Comparison of ENCODE assay signal across 20 cellular contexts in genomic region chr6:85035769-85036168, GRCh38.
DNase-seq lines count a peak whose midpoint lies in the region; ATAC-seq, FAIRE-seq and TF ChIP-seq lines count a peak whose summit lies in the region.
"Had no signal": no experiment of that assay in that cellular context is flagged by ENCODE, and none has a peak within 500 bp of the region (broad histone marks: within the 10 kb centered on the region; RNA-seq: fewer than 3 reads in every experiment).

No MANE protein-coding gene starts in this region.

- TF ChIP-seq EP300 in A549 (IDR thresholded peaks at IDR 0.05) (no peak), H1 (IDR thresholded peaks at IDR 0.05; ENCODE audit: borderline replicate concordance in 1 of 2, low read depth in 2 of 2, low read length in 2 of 2) (no peak)

- no peak for TF ChIP-seq RAD21 in A549 (conservative IDR thresholded peaks at IDR 0.05 in 1 of 2, IDR thresholded peaks at IDR 0.05 in 1 of 2)
- no peak for TF ChIP-seq RAD21 in IMR-90 (IDR thresholded peaks at IDR 0.05; ENCODE audit: low read length)
- no peak for TF ChIP-seq RAD21 in H1 (IDR thresholded peaks at IDR 0.05 in 1 of 2, conservative IDR thresholded peaks at IDR 0.05 in 1 of 2; ENCODE audit: low read depth in 2 of 2, low read length in 2 of 2)

- ATAC-seq in A549 (no peak), IMR-90 (ENCODE audit: low read depth) (no peak), GM18498 (IDR thresholded peaks at IDR 0.05; ENCODE audit: unreplicated experiment) (no peak)
- ATAC-seq: CD8-positive, alpha-beta T cell; GM12878 had no signal

- H3K23me2 ChIP-seq in H1 (ENCODE audit: low read depth, low read length): no peaks in the 10 kb centered on the region

- H2AFZ ChIP-seq in IMR-90 (replicated peaks; ENCODE audit: low read length, poor library complexity) (no peak overlapping the region), H1 (ENCODE audit: low read length) (no peak overlapping the region)

- no peaks in the 10 kb centered on the region for H4K20me1 ChIP-seq in IMR-90 (ENCODE audit: insufficient read depth, low read length)
- no peaks in the 10 kb centered on the region for H4K20me1 ChIP-seq in H1 (replicated peaks in 1 of 2; ENCODE audit: control insufficient read depth in 1 of 2, insufficient read depth in 2 of 2, low read length in 2 of 2)
- H4K20me1 ChIP-seq: BLaER1 treated with 17β-estradiol and CSF1 and Interleukin-3, amounts not matched to agents 10 nM and 100 nM had no signal

- no peak for DNase-seq in A549 (ENCODE audit: low read depth in 1 of 2, low spot score in 1 of 2)
- no peak for DNase-seq in IMR-90
- DNase-seq in H1 (ENCODE audit: low read depth in 1 of 2, low spot score in 2 of 2): no peak
- no peak for DNase-seq in GF-D8 (lab: John Stamatoyannopoulos, UW)
- DNase-seq: 8988T; AML-193; Caco-2; Calu3; CD4-positive, alpha-beta T cell; CD8-positive, alpha-beta T cell; DMS79 treated with DMSO at 0.1 percent for 48 hours had no signal

- H2BK120ac ChIP-seq in IMR-90 (ENCODE audit: low read depth, low read length): no peak overlapping the region
- H2BK120ac ChIP-seq in H1 (replicated peaks; ENCODE audit: low read depth, low read length): no peak overlapping the region

- H2BK5ac ChIP-seq in IMR-90 (ENCODE audit: low read depth, low read length, poor library complexity, severe bottlenecking): no peak overlapping the region
- H2BK5ac ChIP-seq in H1 (ENCODE audit: low read depth, low read length): no peak overlapping the region

- H2BK15ac ChIP-seq in IMR-90 (ENCODE audit: low read depth, low read length): no peak overlapping the region
- H2BK15ac ChIP-seq in H1 (ENCODE audit: low read length): no peak overlapping the region

- no peak overlapping the region for H3K18ac ChIP-seq in IMR-90 (ENCODE audit: low read depth, low read length)
- H3K18ac ChIP-seq in H1 (ENCODE audit: extremely low read depth, low read length): no peak overlapping the region

- H3K23ac ChIP-seq in IMR-90 (ENCODE audit: low read depth, low read length) (no peak overlapping the region), H1 (ENCODE audit: insufficient read length) (no peak overlapping the region)

- TF ChIP-seq POLR2A in A549 (IDR thresholded peaks at IDR 0.05; ENCODE audit: low read length) (no peak), IMR-90 (IDR thresholded peaks at IDR 0.05; ENCODE audit: low read depth, low read length) (no peak), H1 (IDR thresholded peaks at IDR 0.05; ENCODE audit: control extremely low read depth in 1 of 2, low read depth in 2 of 2, low read length in 2 of 2) (no peak)

- H3K4me2 ChIP-seq in A549 (no peak overlapping the region), IMR-90 (ENCODE audit: low read depth, low read length) (no peak overlapping the region), H1 (ENCODE audit: insufficient read depth in 1 of 2, low read depth in 2 of 2, low read length in 2 of 2) (no peak overlapping the region)
- H3K4me2 ChIP-seq: BLaER1 treated with 17β-estradiol and CSF1 and Interleukin-3, amounts not matched to agents 10 nM and 100 nM had no signal

- H3K27ac ChIP-seq in A549 (no peak overlapping the region), IMR-90 (ENCODE audit: insufficient read depth, low read length) (no peak overlapping the region), H1 (ENCODE audit: low read depth, low read length) (no peak overlapping the region)
- H3K27ac ChIP-seq: BLaER1 treated with 17β-estradiol and CSF1 and Interleukin-3, amounts not matched to agents 10 nM and 100 nM; C4-2B had no signal

- H4K91ac ChIP-seq in IMR-90 (ENCODE audit: insufficient read depth, low read depth, low read length) (no peak overlapping the region), H1 (replicated peaks; ENCODE audit: insufficient read length, low read length) (no peak overlapping the region)

- H2AK9ac ChIP-seq in IMR-90 (replicated peaks; ENCODE audit: low read depth, low read length, poor library complexity): no peak overlapping the region

- POLR2A ChIA-PET in A549 (lab: Yijun Ruan, JAX) (no interaction called here), IMR-90 (lab: Charles Lee; ENCODE audit: unreplicated experiment) (no interaction called here), H1 (lab: Charles Lee; ENCODE audit: partially characterized antibody) (no interaction called here)

- BruUV-seq in IMR-90 (replicated peaks; lab: Mats Ljungman, UMichigan): no TSS peak

- H4K5ac ChIP-seq in IMR-90 (ENCODE audit: low read depth, low read length) (no peak overlapping the region), H1 (ENCODE audit: insufficient read length, low read depth, low read length) (no peak overlapping the region)

- H3K4me3 ChIP-seq in A549: no peak overlapping the region
- no peak overlapping the region for H3K4me3 ChIP-seq in IMR-90 (ENCODE audit: insufficient read depth, low read depth, low read length)
- H3K4me3 ChIP-seq in H1 (ENCODE audit: extremely low read depth in 1 of 4, insufficient read depth in 2 of 4, low read depth in 3 of 4, low read length in 4 of 4): no peak overlapping the region
- H3K4me3 ChIP-seq: BLaER1 treated with 17β-estradiol and CSF1 and Interleukin-3, amounts not matched to agents 10 nM and 100 nM; GM12878 had no signal

- H3K27me3 ChIP-seq in IMR-90 (ENCODE audit: control insufficient read depth, insufficient read depth, low read length) (no peaks in the 10 kb centered on the region), H1 (replicated peaks in 1 of 4; ENCODE audit: control insufficient read depth in 3 of 4, extremely low read depth in 1 of 4, insufficient read depth in 3 of 4, low read length in 3 of 4) (no peaks in the 10 kb centered on the region)
- H3K27me3 ChIP-seq: BLaER1 treated with 17β-estradiol and CSF1 and Interleukin-3, amounts not matched to agents 10 nM and 100 nM had no signal

- H3K36me3 ChIP-seq in IMR-90 (ENCODE audit: control insufficient read depth, insufficient read depth, low read length) (no peaks in the 10 kb centered on the region), H1 (ENCODE audit: control insufficient read depth in 2 of 4, insufficient read depth in 4 of 4, low read length in 3 of 4) (no peaks in the 10 kb centered on the region; a peak in 2 of 8 replicates)
- H3K36me3 ChIP-seq: BLaER1 treated with 17β-estradiol and CSF1 and Interleukin-3, amounts not matched to agents 10 nM and 100 nM had no signal

- H3K9ac ChIP-seq in IMR-90 (ENCODE audit: low read depth, low read length) (no peak overlapping the region), H1 (replicated peaks in 1 of 4; ENCODE audit: extremely low read depth in 1 of 4, low read depth in 3 of 4, low read length in 3 of 4) (no peak overlapping the region)
- H3K9ac ChIP-seq: BLaER1 treated with 17β-estradiol and CSF1 and Interleukin-3, amounts not matched to agents 10 nM and 100 nM had no signal

- H4K8ac ChIP-seq in IMR-90 (ENCODE audit: low read depth in 2 of 2, low read length in 2 of 2): no peak overlapping the region
- H4K8ac ChIP-seq in H1 (ENCODE audit: extremely low read depth, insufficient read depth, low read length): no peak overlapping the region

- WGBS in A549 (ENCODE audit: missing lambda C conversion rate): 75% methylated on average over 1 of the region's 1 CpG
- WGBS in IMR-90 (ENCODE audit: extremely low coverage in 2 of 2, insufficient read length in 1 of 2), 2 experiments: no CpG with 5 or more reads among the region's 1 CpG
- WGBS in H1 (ENCODE audit: extremely low coverage in 1 of 2, insufficient coverage in 1 of 2, insufficient read length in 1 of 2, insufficient replicate concordance in 2 of 2, low coverage in 1 of 2, low lambda C conversion rate in 2 of 2, missing lambda C conversion rate in 1 of 2), 2 experiments: 100% methylated on average over 1 of the region's 1 CpG; no CpG with 5 or more reads in 1 of the 2 experiments

- dilution Hi-C loops in IMR-90 (cut with HindIII; ENCODE audit: low sequenced_read_pairs, unreplicated experiment): no loop called here

- H2BK12ac ChIP-seq in H1 (ENCODE audit: low read depth, low read length): no peak overlapping the region

- H3K56ac ChIP-seq in IMR-90 (ENCODE audit: extremely low read depth, insufficient read depth, low read length) (no peak overlapping the region), H1 (replicated peaks; ENCODE audit: insufficient read length, low read depth, low read length) (no peak overlapping the region)

- CTCF ChIA-PET in A549 (lab: Yijun Ruan, JAX): interaction anchor here (0.6 kb wide), 1 partner anchor 277 kb away, joined by 3 read pairs; no protein-coding TSS in a partner anchor
- CTCF ChIA-PET in IMR-90 (lab: Yijun Ruan, JAX): no interaction called here
- CTCF ChIA-PET in H1 (lab: Charles Lee; ENCODE audit: partially characterized antibody): no interaction called here

- no peaks in the 10 kb centered on the region for H3K4me1 ChIP-seq in A549
- no peaks in the 10 kb centered on the region for H3K4me1 ChIP-seq in IMR-90 (ENCODE audit: control insufficient read depth, insufficient read depth, low read length)
- H3K4me1 ChIP-seq in H1 (replicated peaks in 1 of 4; ENCODE audit: control insufficient read depth in 3 of 4, insufficient read depth in 4 of 4, low read length in 3 of 4): no peaks in the 10 kb centered on the region
- H3K4me1 ChIP-seq: BLaER1 treated with 17β-estradiol and CSF1 and Interleukin-3, amounts not matched to agents 10 nM and 100 nM; Caco-2 had no signal

- no peaks in the 10 kb centered on the region for H3K9me1 ChIP-seq in IMR-90 (ENCODE audit: insufficient read depth, low read length)

- no peak overlapping the region for H2AK5ac ChIP-seq in IMR-90 (ENCODE audit: low read depth, low read length)
- no peak overlapping the region for H2AK5ac ChIP-seq in H1 (ENCODE audit: low read depth, low read length)

- no peak overlapping the region for H3K4ac ChIP-seq in IMR-90 (ENCODE audit: low read depth, low read length)
- H3K4ac ChIP-seq in H1 (replicated peaks; ENCODE audit: insufficient read length, low read depth, low read length): no peak overlapping the region

- no peaks in the 10 kb centered on the region for H3K79me2 ChIP-seq in H1 (ENCODE audit: control insufficient read depth in 1 of 2, insufficient read depth in 2 of 2, low read length in 2 of 2)

- intact Hi-C loops in IMR-90 (cut with micrococcal nuclease): no loop called here

- in situ Hi-C loops in IMR-90 (cut with MboI; ENCODE audit: low sequenced_read_pairs): no loop called here

- no peak for FAIRE-seq in A549 (lab: Jason Lieb, UNC)
- no peak for FAIRE-seq in H1 (lab: Jason Lieb, UNC)
- FAIRE-seq: A204.1, D721Med, G401.6, GM12878, GM12892, GM19239 had no signal

- TF ChIP-seq CTCF in A549 (IDR thresholded peaks at IDR 0.05) (no peak), IMR-90 (conservative IDR thresholded peaks at IDR 0.05; ENCODE audit: low read depth, low read length) (no peak), H1 (IDR thresholded peaks at IDR 0.05; ENCODE audit: control extremely low read depth in 1 of 3, insufficient read depth in 1 of 3, low read depth in 1 of 3, low read length in 3 of 3) (no peak)

- H3K14ac ChIP-seq in IMR-90 (replicated peaks; ENCODE audit: low read depth, low read length): no peak overlapping the region
- no peak overlapping the region for H3K14ac ChIP-seq in H1 (ENCODE audit: insufficient read length)

- H2BK20ac ChIP-seq in IMR-90 (ENCODE audit: low read depth, low read length): no peak overlapping the region
- no peak overlapping the region for H2BK20ac ChIP-seq in H1 (ENCODE audit: low read length)

- H3K9me3 ChIP-seq in A549 (no peaks in the 10 kb centered on the region; the same call in 2 of the 3 replicates), IMR-90 (ENCODE audit: control insufficient read depth, insufficient read depth, low read length) (0 out of 2 replicates have a peak, but pooled peaks cover 2% of the 10 kb centered on the region), H1 (ENCODE audit: insufficient read depth in 2 of 2, low read depth in 1 of 2, low read length in 1 of 2) (peaks cover 19 to 32% of the 10 kb centered on the region in 2 experiments)

- H3K79me1 ChIP-seq in IMR-90 (ENCODE audit: low read depth in 1 of 2, low read length in 2 of 2) (no peaks in the 10 kb centered on the region), H1 (ENCODE audit: low read depth, low read length) (no peaks in the 10 kb centered on the region)

Comparison
In these comparisons a context has a peak if more than half of its experiments do, and no peak if none do; other contexts are left out.
1. Of the 18 proteins assayed by ChIP-seq in both H1 and A549: peak only in H1: none; only in A549: none; in both: MAFK; in neither: 17.